Comparison of ENCODE assay signal across 9 cellular contexts in genomic region chr15:78808550-78808949, GRCh38. TPM values are rescaled to one million over a fixed set of nuclear protein-coding genes. Genes with fewer than 3 reads are reported as not detected.
DNase-seq lines count a peak whose midpoint lies in the region; ATAC-seq and TF ChIP-seq lines count a peak whose summit lies in the region.
"Had no signal": no experiment of that assay in that cellular context is flagged by ENCODE, and none has a peak within 500 bp of the region (broad histone marks: within the 10 kb centered on the region; RNA-seq: fewer than 3 reads in every experiment).

No MANE protein-coding gene starts in this region.

- H3K4me2 ChIP-seq in OCI-LY1 (ENCODE audit: low read length) = no peak overlapping the region

- no peak overlapping the region for H2AFZ ChIP-seq in OCI-LY1 (ENCODE audit: low read length)

- no peaks in the 10 kb centered on the region for H4K20me1 ChIP-seq in OCI-LY1 (ENCODE audit: insufficient read depth, low read length)

- DNase-seq in GF-D8 (lab: John Stamatoyannopoulos, UW) = peak; percentile 9
- peak; percentile 30 to 67 for DNase-seq in dermis microvascular lymphatic vessel endothelial cell (ENCODE audit: low read depth in 2 of 2)
- DNase-seq in MG63 = no peak

- no peak overlapping the region for H3K9ac ChIP-seq in OCI-LY1 (ENCODE audit: low read length)

- TF ChIP-seq POLR2A in gastroesophageal sphincter (IDR thresholded peaks at IDR 0.05) = no peak

- 0 out of 2 replicates have a peak, but pooled peaks cover 4% of the 10 kb centered on the region for H3F3A ChIP-seq in OCI-LY1 (ENCODE audit: insufficient read depth, low read length)

- TF ChIP-seq CTCF in 22Rv1 (IDR thresholded peaks at IDR 0.05) (peak; percentile 67), OCI-LY1 (IDR thresholded peaks at IDR 0.05; ENCODE audit: low read length) (peak; percentile 70), neutrophil (IDR thresholded peaks at IDR 0.05) (peak; percentile 47), gastroesophageal sphincter (IDR thresholded peaks at IDR 0.05) (peak in 2 of 4 experiments; percentile 11 to 30)

- WGBS in gastroesophageal sphincter (ENCODE audit: low coverage in 1 of 2), 2 donors = 94% methylated on average over 2 of the region's 2 CpGs; no CpG with 5 or more reads in 1 of the 2 donors

- no peak overlapping the region for H3K4me3 ChIP-seq in OCI-LY1 (ENCODE audit: low read depth, low read length, poor library complexity, severe bottlenecking)
- no peak overlapping the region for H3K4me3 ChIP-seq in neutrophil (ENCODE audit: low read depth in 1 of 2, low read length in 1 of 2)
- H3K4me3 ChIP-seq in MG63 = no peak overlapping the region
- H3K4me3 ChIP-seq in gastroesophageal sphincter = no peak overlapping the region
- H3K4me3 ChIP-seq: body of pancreas had no signal

- H3K27me3 ChIP-seq in OCI-LY1 (ENCODE audit: insufficient read depth, low read length) (peaks cover 15% of the 10 kb centered on the region), neutrophil (peaks cover 89% of the 10 kb centered on the region), MG63 (peaks cover 3% of the 10 kb centered on the region; the same call in 1 of the 2 replicates), gastroesophageal sphincter (no peaks in the 10 kb centered on the region)
- H3K27me3 ChIP-seq: body of pancreas had no signal

- ATAC-seq in GM21717 (IDR thresholded peaks at IDR 0.05; ENCODE audit: unreplicated experiment) (no peak), gastroesophageal sphincter (no peak)
- ATAC-seq: body of pancreas had no signal

- no peaks in the 10 kb centered on the region for H3K9me2 ChIP-seq in OCI-LY1 (ENCODE audit: low read depth, low read length)

- no peak overlapping the region for H3K27ac ChIP-seq in 22Rv1
- H3K27ac ChIP-seq in OCI-LY1 (ENCODE audit: low read depth, low read length, poor library complexity, severe bottlenecking) = no peak overlapping the region
- H3K27ac ChIP-seq in neutrophil = no peak overlapping the region
- no peak overlapping the region for H3K27ac ChIP-seq in gastroesophageal sphincter
- H3K27ac ChIP-seq: body of pancreas had no signal

- no peak for TF ChIP-seq EP300 in gastroesophageal sphincter (IDR thresholded peaks at IDR 0.05)

- no peaks in the 10 kb centered on the region for H3K79me2 ChIP-seq in OCI-LY1 (ENCODE audit: insufficient read depth, low read length)

- H3K9me3 ChIP-seq in OCI-LY1 (ENCODE audit: low read length) = no peaks in the 10 kb centered on the region
- H3K9me3 ChIP-seq in neutrophil = no peaks in the 10 kb centered on the region
- peaks cover 8% of the 10 kb centered on the region for H3K9me3 ChIP-seq in MG63
- H3K9me3 ChIP-seq in gastroesophageal sphincter = no peaks in the 10 kb centered on the region
- H3K9me3 ChIP-seq: body of pancreas had no signal

- H3K4me1 ChIP-seq in OCI-LY1 (ENCODE audit: insufficient read depth, low read length, severe bottlenecking) (peaks cover 16% of the 10 kb centered on the region), neutrophil (ENCODE audit: control insufficient read depth in 1 of 2, insufficient read depth in 1 of 2, low read depth in 1 of 2, low read length in 1 of 2) (peaks cover 17 to 18% of the 10 kb centered on the region in 2 experiments), gastroesophageal sphincter (peaks cover 0 to 26% (median 7%) of the 10 kb centered on the region in 3 donors)

- H3K36me3 ChIP-seq in OCI-LY1 (ENCODE audit: insufficient read depth, low read length) (no peaks in the 10 kb centered on the region), neutrophil (no peaks in the 10 kb centered on the region), MG63 (no peaks in the 10 kb centered on the region), gastroesophageal sphincter (no peaks in the 10 kb centered on the region)

RNA-seq across cellular contexts. Expression of gene ADAMTS7, which starts 2.7 kb away (rescaled TPM):
- total RNA-seq in dermis microvascular lymphatic vessel endothelial cell (6.5 and 8.1 TPM in 2 replicates), gastroesophageal sphincter (1 to 10 TPM; 2.6 to 9.7 (median 4.4) TPM)
- 3.3 and 10.7 TPM in 2 replicates for total RNA-seq in MG63 (2014; rRNA removed; shearing (Covaris generic); ENCODE audit: low replicate concordance)
